8 cellular contexts compared by ENCODE assay signal in the genomic region with DNA sequence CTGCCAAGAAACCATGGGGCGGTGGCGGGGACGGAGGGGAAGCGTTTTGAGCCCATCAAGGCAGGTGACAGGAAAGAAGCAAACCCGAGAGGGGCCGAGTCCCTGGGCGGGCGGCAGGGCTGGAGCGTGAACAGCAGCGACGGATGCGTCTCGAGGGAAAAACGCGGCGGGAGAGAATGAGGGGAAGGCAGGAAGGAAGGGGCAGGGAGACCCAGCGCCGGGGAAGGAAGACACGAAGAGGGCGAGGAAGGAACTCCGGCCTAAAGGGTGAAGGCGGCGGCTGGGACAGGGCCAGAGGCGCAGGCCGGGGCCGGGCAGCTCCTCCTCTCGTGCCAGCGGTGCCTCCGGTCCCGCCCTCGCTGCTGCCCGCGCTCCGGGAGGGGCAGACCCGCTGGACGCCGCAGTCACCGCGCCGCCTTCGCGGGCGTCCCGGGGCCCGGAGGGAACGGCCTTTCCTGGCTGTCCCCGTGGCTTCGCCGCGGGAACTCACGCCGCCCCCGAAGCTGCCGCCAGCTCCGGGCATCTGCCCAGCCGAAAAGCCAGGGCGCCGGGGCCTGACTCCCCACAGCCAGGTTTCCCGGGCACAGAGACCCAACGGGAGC. TPM values are rescaled to one million over a fixed set of nuclear protein-coding genes. Genes with fewer than 3 reads are reported as not detected.
DNase-seq lines count a peak whose midpoint lies in the region; ATAC-seq and TF ChIP-seq lines count a peak whose summit lies in the region.

No MANE protein-coding gene starts in this region.

- H3K27ac ChIP-seq in angular gyrus (ENCODE audit: low read depth, low read length) = peak overlapping the region; percentile 81
- peak overlapping the region; percentile 92 to 95 for H3K27ac ChIP-seq in prostate gland

- intact Hi-C loops in activated CD4-positive, alpha-beta T cell treated with anti-CD3 and anti-CD28 coated beads for 36 hours (cut with DNase I, micrococcal nuclease) = loop anchor here (1.0 to 5.0 kb wide), 14 partner anchors 10 to 1420 kb away; a partner anchor contains a TSS
- intact Hi-C loops in left ventricle myocardium superior (cut with micrococcal nuclease) = no loop called here
- intact Hi-C loops in prostate gland (cut with DNase I) = no loop called here

- peak overlapping the region; percentile 81 for H3K4me3 Mint-ChIP-seq in activated CD4-positive, alpha-beta T cell treated with anti-CD3 and anti-CD28 coated beads for 36 hours

- peak overlapping the region; percentile 64 for H3K27ac Mint-ChIP-seq in activated CD4-positive, alpha-beta T cell treated with anti-CD3 and anti-CD28 coated beads for 36 hours

- H3K4me1 ChIP-seq in prostate gland (replicated peaks) = no peaks in the 10 kb centered on the region

- no peaks in the 10 kb centered on the region for H3K9me3 ChIP-seq in prostate gland

- H3K27me3 Mint-ChIP-seq in activated CD4-positive, alpha-beta T cell treated with anti-CD3 and anti-CD28 coated beads for 36 hours = peaks cover 6% of the 10 kb centered on the region

- H3K36me3 Mint-ChIP-seq in activated CD4-positive, alpha-beta T cell treated with anti-CD3 and anti-CD28 coated beads for 36 hours (ENCODE audit: low read depth) = no peaks in the 10 kb centered on the region

- POLR2A ChIA-PET in activated CD4-positive, alpha-beta T cell treated with anti-CD3 and anti-CD28 coated beads for 36 hours (lab: Charles Lee) = interaction anchor here (0.5 kb wide), 1 partner anchor 95 kb away, joined by 3 read pairs; no protein-coding TSS in a partner anchor

- H3K4me1 Mint-ChIP-seq in activated CD4-positive, alpha-beta T cell treated with anti-CD3 and anti-CD28 coated beads for 36 hours = peaks cover 11% of the 10 kb centered on the region

- no peaks in the 10 kb centered on the region for H3K27me3 ChIP-seq in prostate gland (replicated peaks; ENCODE audit: insufficient read depth)

- under 1% methylated on average over 50 of the region's 60 CpGs for WGBS in prostate gland

- H3K4me3 ChIP-seq in prostate gland = peak overlapping the region; percentile 72 to 77

- peak; percentile 10 for ATAC-seq in activated CD4-positive, alpha-beta T cell treated with anti-CD3 and anti-CD28 coated beads for 36 hours
- ATAC-seq in HG02798 (IDR thresholded peaks at IDR 0.05; ENCODE audit: poor library complexity, unreplicated experiment) (peak; percentile 24), left ventricle myocardium superior (peak; percentile 78), HG02610 (IDR thresholded peaks at IDR 0.05; ENCODE audit: unreplicated experiment) (no peak)

- no peak for TF ChIP-seq CTCF in prostate gland (IDR thresholded peaks at IDR 0.05)

- no peaks in the 10 kb centered on the region for H3K9me3 Mint-ChIP-seq in activated CD4-positive, alpha-beta T cell treated with anti-CD3 and anti-CD28 coated beads for 36 hours (ENCODE audit: low read depth)

- no peak for TF ChIP-seq POLR2A in prostate gland (IDR thresholded peaks at IDR 0.05)

- peak; percentile 41 for DNase-seq in activated CD4-positive, alpha-beta T cell treated with anti-CD3 and anti-CD28 coated beads for 36 hours
- DNase-seq in activated CD4-positive, alpha-beta T cell treated with anti-CD3 and anti-CD28 coated beads, Interleukin-2, amount 50 U/mL, for 4 hours = no peak
- DNase-seq in NCI-H226 (peak; percentile 29), left ventricle myocardium superior (peak; percentile 82), prostate gland (ENCODE audit: low spot score) (peak; percentile 69)

- CTCF ChIA-PET in activated CD4-positive, alpha-beta T cell treated with anti-CD3 and anti-CD28 coated beads for 36 hours (lab: Charles Lee) = interaction anchor here (0.7 kb wide), 1 partner anchor 57 kb away, joined by 3 read pairs; no protein-coding TSS in a partner anchor

- H3K36me3 ChIP-seq in prostate gland = no peaks in the 10 kb centered on the region

RNA-seq across cellular contexts. Expression of a gene that starts 0.8 kb away (rescaled TPM):
- 1 to 10 TPM; 8.0 to 9.4 TPM for total RNA-seq in activated CD4-positive, alpha-beta T cell treated with anti-CD3 and anti-CD28 coated beads for 36 hours
- total RNA-seq in left ventricle myocardium superior = 14.6 TPM
- total RNA-seq in prostate gland = 10 to 100 TPM; 33.7 to 36.5 TPM

RNA-seq across cellular contexts. Expression of a gene that starts 43.1 kb away (rescaled TPM):
- total RNA-seq in activated CD4-positive, alpha-beta T cell treated with anti-CD3 and anti-CD28 coated beads for 36 hours = under 1 TPM; 0.46 to 0.69 TPM
- total RNA-seq in left ventricle myocardium superior (0.45 TPM), prostate gland (1 to 10 TPM; 1.2 to 4.4 TPM)

Comparison
In these comparisons a context has a peak if more than half of its experiments do, and no peak if none do; other contexts are left out.
1. DNase-seq: peak in activated CD4-positive, alpha-beta T cell treated with anti-CD3 and anti-CD28 coated beads for 36 hours (single experiment), NCI-H226 (single experiment), left ventricle myocardium superior (single experiment) and prostate gland (single experiment); none in activated CD4-positive, alpha-beta T cell treated with anti-CD3 and anti-CD28 coated beads, Interleukin-2, amount 50 U/mL, for 4 hours (0 of 2).
2. intact Hi-C loops: an anchor here in activated CD4-positive, alpha-beta T cell treated with anti-CD3 and anti-CD28 coated beads for 36 hours (1.0 to 5.0 kb wide); none called in left ventricle myocardium superior and prostate gland.